In genomic region chr4:111641813-111642579, GRCh38 we compare ENCODE assay signal across 8 cellular contexts.
DNase-seq lines count a peak whose midpoint lies in the region; ATAC-seq and TF ChIP-seq lines count a peak whose summit lies in the region.

No MANE protein-coding gene starts in this region.

- DNase-seq in GF-D8 (lab: John Stamatoyannopoulos, UW) (peak; percentile 58), GM20000 (ENCODE audit: low spot score) (peak; percentile 64), NCI-H524 (lab: John Stamatoyannopoulos, UW) (peak; percentile 60 to 69), heart right ventricle (peak in 1 of 2 donors; percentile 49), renal cortical epithelial cell (ENCODE audit: low read depth) (peak; percentile 83), T-helper 9 cell (no peak)
- peak; percentile 20 for DNase-seq in activated naive CD8-positive, alpha-beta T cell treated with anti-CD3 and anti-CD28 coated beads for 36 hours

- H3K36me3 ChIP-seq in heart right ventricle: no peaks in the 10 kb centered on the region

- H3K4me3 Mint-ChIP-seq in activated naive CD8-positive, alpha-beta T cell treated with anti-CD3 and anti-CD28 coated beads for 36 hours: no peak overlapping the region

- 43 to 46% methylated on average over 9 of the region's 9 CpGs for WGBS in heart right ventricle, 2 donors

- H3K27me3 ChIP-seq in heart right ventricle: peaks cover 0 to 8% (median 0%) of the 10 kb centered on the region in 7 donors

- TF ChIP-seq CTCF in GM20000 (IDR thresholded peaks at IDR 0.05; ENCODE audit: extremely low read depth, missing control alignments) (peak; percentile 74), heart right ventricle (IDR thresholded peaks at IDR 0.05) (peak; percentile 30 to 83 (median 66))

- H3K4me1 ChIP-seq in heart right ventricle: no peaks in the 10 kb centered on the region

- no peaks in the 10 kb centered on the region for H3K36me3 Mint-ChIP-seq in activated naive CD8-positive, alpha-beta T cell treated with anti-CD3 and anti-CD28 coated beads for 36 hours

- H3K27me3 Mint-ChIP-seq in activated naive CD8-positive, alpha-beta T cell treated with anti-CD3 and anti-CD28 coated beads for 36 hours: no peaks in the 10 kb centered on the region

- ATAC-seq in HG03460 (IDR thresholded peaks at IDR 0.05; ENCODE audit: unreplicated experiment) (peak; percentile 92), heart right ventricle (peak in 4 of 8 donors; percentile 28 to 76 (median 60))

- H3K9me3 Mint-ChIP-seq in activated naive CD8-positive, alpha-beta T cell treated with anti-CD3 and anti-CD28 coated beads for 36 hours: peaks cover 1% of the 10 kb centered on the region

- no peak overlapping the region for H3K27ac ChIP-seq in heart right ventricle

- no peaks in the 10 kb centered on the region for H3K9me3 ChIP-seq in heart right ventricle

- intact Hi-C loops in heart right ventricle (cut with DNase I): loop anchor here in 7 of 10 donors (5.0 to 10.0 kb wide), 7 partner anchors 210 to 1007 kb away; no protein-coding TSS in a partner anchor

- no peaks in the 10 kb centered on the region for H3K4me1 Mint-ChIP-seq in activated naive CD8-positive, alpha-beta T cell treated with anti-CD3 and anti-CD28 coated beads for 36 hours

- H3K27ac Mint-ChIP-seq in activated naive CD8-positive, alpha-beta T cell treated with anti-CD3 and anti-CD28 coated beads for 36 hours: no peak overlapping the region

- H3K4me3 ChIP-seq in heart right ventricle: no peak overlapping the region
